ENCODE assay signal across 8 cellular contexts in genomic region chr1:161201828-161202712, GRCh38.
DNase-seq lines count a peak whose midpoint lies in the region; ATAC-seq lines count a peak whose summit lies in the region.

Gene NDUFS2 (plus strand): TSS chr1:161202367. CDS start chr1:161202386, 19 bp downstream.

- DNase-seq in CD1c-positive myeloid dendritic cell (ENCODE audit: extremely low spot score) (peak; percentile 99), NCI-H748 (lab: John Stamatoyannopoulos, UW; ENCODE audit: unreplicated experiment) (peak; percentile 99), dedifferentiated amniotic fluid mesenchymal stem cell (ENCODE audit: extremely low spot score) (peak; percentile 99), left kidney (ENCODE audit: low read depth, low spot score) (peak; percentile 100)
- peak; percentile 95 for DNase-seq in activated CD4-positive, alpha-beta T cell treated with anti-CD3 and anti-CD28 coated beads, Interleukin-2, amount 50 U/mL, for 1 hour
- DNase-seq in stimulated activated CD4-positive, alpha-beta T cell treated with anti-CD3 and anti-CD28 coated beads, Interleukin-2, amount 100 ng/mL, for 24 hours = peak; percentile 93 to 94

- ATAC-seq in GM19372 (IDR thresholded peaks at IDR 0.05; ENCODE audit: low read depth, unreplicated experiment) (peak; percentile 98), HG03558 (IDR thresholded peaks at IDR 0.05; ENCODE audit: extremely low read depth, unreplicated experiment) (peak; percentile 64)

Comparison
In these comparisons a context has a peak if more than half of its experiments do, and no peak if none do; other contexts are left out.
1. Peak in every context shown above with its lines: DNase-seq and ATAC-seq.